In the genomic region with DNA sequence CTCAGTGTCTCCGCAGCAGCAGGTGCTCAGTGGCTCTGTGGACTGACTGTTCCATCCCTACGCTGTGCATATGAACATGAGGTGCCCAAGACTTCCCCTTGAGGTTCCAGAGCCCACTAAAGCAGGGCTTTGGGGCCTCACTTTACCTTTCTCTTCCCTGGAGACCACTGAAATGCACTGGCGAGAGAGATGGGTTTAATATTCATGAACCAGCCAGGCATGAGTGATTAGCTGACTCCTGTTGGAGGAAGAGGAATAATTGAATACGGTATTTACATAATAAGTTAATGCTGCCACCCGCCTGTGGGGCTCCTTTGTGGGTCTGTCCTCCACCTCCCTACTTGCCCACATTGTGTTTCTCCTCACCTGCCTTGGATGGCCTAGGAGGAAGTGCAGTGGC, we compare ENCODE assay signal across 21 cellular contexts.
DNase-seq lines count a peak whose midpoint lies in the region; ATAC-seq and TF ChIP-seq lines count a peak whose summit lies in the region.
"Had no signal": no experiment of that assay in that cellular context is flagged by ENCODE, and none has a peak within 500 bp of the region (broad histone marks: within the 10 kb centered on the region; RNA-seq: fewer than 3 reads in every experiment).

No MANE protein-coding gene starts in this region.

- no peak overlapping the region for H3K4me3 ChIP-seq in A673 (ENCODE audit: low read depth, low read length, poor library complexity, severe bottlenecking)
- H3K4me3 ChIP-seq: A549, BLaER1, GM23248 had no signal

- H3K9me3 ChIP-seq in A673 (ENCODE audit: low read depth, low read length, poor library complexity, severe bottlenecking), result no peaks in the 10 kb centered on the region
- H3K9me3 ChIP-seq: A549, BLaER1, Caco-2 had no signal

- CTCF ChIA-PET in A673 (lab: Charles Lee), result no interaction called here
- CTCF ChIA-PET in activated CD4-positive, alpha-beta T cell treated with anti-CD3 and anti-CD28 coated beads, Interleukin-2, amount 10 ng/mL, durations not matched to agents 7 days and 5 days (lab: Charles Lee), result interaction anchor here (1.7 kb wide), 1 partner anchor 13 kb away, joined by 4 read pairs; no protein-coding TSS in a partner anchor

- H3K36me3 Mint-ChIP-seq in activated T-helper 17 cell treated with anti-CD3 and anti-CD28 coated beads, Interleukin-2, amount 50 U/mL, for 72 hours (ENCODE audit: low read depth), result no peaks in the 10 kb centered on the region
- no peaks in the 10 kb centered on the region for H3K36me3 Mint-ChIP-seq in stimulated activated effector memory CD8-positive, alpha-beta T cell treated with anti-CD3 and anti-CD28 coated beads, Interleukin-12 subunit alpha, Interleukin-12 subunit beta, amount 100 ng/mL, for 72 hours
- H3K36me3 Mint-ChIP-seq in activated CD4-positive, alpha-beta T cell treated with anti-CD3 and anti-CD28 coated beads, Interleukin-2, amount 10 ng/mL, durations not matched to agents 7 days and 5 days (ENCODE audit: low read depth), result no peaks in the 10 kb centered on the region
- H3K36me3 Mint-ChIP-seq: CD4-positive, CD25-positive, alpha-beta regulatory T cell; CD8-positive, alpha-beta T cell had no signal

- peak; percentile 39 for DNase-seq in A673 (ENCODE audit: low spot score)
- peak; percentile 74 to 86 for DNase-seq in NCI-H526 (lab: John Stamatoyannopoulos, UW)
- DNase-seq in stimulated activated effector memory CD8-positive, alpha-beta T cell treated with anti-CD3 and anti-CD28 coated beads, Interleukin-12 subunit alpha, Interleukin-12 subunit beta, amount 100 ng/mL, for 72 hours (ENCODE audit: low spot score in 2 of 2), result no peak
- DNase-seq in erythroblast (lab: John Stamatoyannopoulos, UW), result no peak
- no peak for DNase-seq in NCI-H1436 (lab: John Stamatoyannopoulos, UW)
- no peak for DNase-seq in activated CD4-positive, alpha-beta T cell treated with anti-CD3 and anti-CD28 coated beads, Interleukin-2, amount 10 ng/mL, durations not matched to agents 7 days and 5 days
- DNase-seq: 8988T; Caco-2; CD4-positive, CD25-positive, alpha-beta regulatory T cell; CD8-positive, alpha-beta T cell; DMS53; DMS79 treated with DMSO at 0.1 percent for 48 hours; GF-D8; GM23248; H7 had no signal

- no TSS peak for BruUV-seq in A673 (replicated peaks; lab: Mats Ljungman, UMichigan)

- no peaks in the 10 kb centered on the region for H3K4me1 Mint-ChIP-seq in activated T-helper 17 cell treated with anti-CD3 and anti-CD28 coated beads, Interleukin-2, amount 50 U/mL, for 72 hours
- H3K4me1 Mint-ChIP-seq in stimulated activated effector memory CD8-positive, alpha-beta T cell treated with anti-CD3 and anti-CD28 coated beads, Interleukin-12 subunit alpha, Interleukin-12 subunit beta, amount 100 ng/mL, for 72 hours, result peaks cover 15% of the 10 kb centered on the region
- no peaks in the 10 kb centered on the region for H3K4me1 Mint-ChIP-seq in activated CD4-positive, alpha-beta T cell treated with anti-CD3 and anti-CD28 coated beads, Interleukin-2, amount 10 ng/mL, durations not matched to agents 7 days and 5 days
- H3K4me1 Mint-ChIP-seq: B cell; CD4-positive, CD25-positive, alpha-beta regulatory T cell had no signal

- ATAC-seq in activated T-helper 17 cell treated with anti-CD3 and anti-CD28 coated beads, Interleukin-2, amount 50 U/mL, for 72 hours (replicated peaks), result no peak
- no peak for ATAC-seq in stimulated activated effector memory CD8-positive, alpha-beta T cell treated with anti-CD3 and anti-CD28 coated beads, Interleukin-12 subunit alpha, Interleukin-12 subunit beta, amount 100 ng/mL, for 72 hours
- ATAC-seq: A549; CD8-positive, alpha-beta T cell; HCT116 had no signal

- H3K27ac Mint-ChIP-seq in activated T-helper 17 cell treated with anti-CD3 and anti-CD28 coated beads, Interleukin-2, amount 50 U/mL, for 72 hours, result peak overlapping the region; percentile 43
- peak overlapping the region; percentile 80 for H3K27ac Mint-ChIP-seq in stimulated activated effector memory CD8-positive, alpha-beta T cell treated with anti-CD3 and anti-CD28 coated beads, Interleukin-12 subunit alpha, Interleukin-12 subunit beta, amount 100 ng/mL, for 72 hours
- no peak overlapping the region for H3K27ac Mint-ChIP-seq in activated CD4-positive, alpha-beta T cell treated with anti-CD3 and anti-CD28 coated beads, Interleukin-2, amount 10 ng/mL, durations not matched to agents 7 days and 5 days
- H3K27ac Mint-ChIP-seq: CD4-positive, CD25-positive, alpha-beta regulatory T cell; CD8-positive, alpha-beta T cell had no signal

- peaks cover 4% of the 10 kb centered on the region for H3K27me3 Mint-ChIP-seq in activated T-helper 17 cell treated with anti-CD3 and anti-CD28 coated beads, Interleukin-2, amount 50 U/mL, for 72 hours
- H3K27me3 Mint-ChIP-seq in activated CD4-positive, alpha-beta T cell treated with anti-CD3 and anti-CD28 coated beads, Interleukin-2, amount 10 ng/mL, durations not matched to agents 7 days and 5 days, result no peaks in the 10 kb centered on the region

- TF ChIP-seq CTCF in A673 (conservative IDR thresholded peaks at IDR 0.05; ENCODE audit: low read depth, low read length), result no peak

- peaks cover 9% of the 10 kb centered on the region for H3K4me1 ChIP-seq in A673 (ENCODE audit: insufficient read depth, low read length, poor library complexity, severe bottlenecking)
- H3K4me1 ChIP-seq: A549, BLaER1, Caco-2 had no signal

- POLR2A ChIA-PET in A673 (lab: Charles Lee; ENCODE audit: low non-redundant PET), result no interaction called here
- POLR2A ChIA-PET in activated CD4-positive, alpha-beta T cell treated with anti-CD3 and anti-CD28 coated beads, Interleukin-2, amount 10 ng/mL, durations not matched to agents 7 days and 5 days (lab: Charles Lee), result no interaction called here

- no peak overlapping the region for H3K27ac ChIP-seq in A673 (ENCODE audit: low read depth, low read length, poor library complexity, severe bottlenecking)
- H3K27ac ChIP-seq: A549, BLaER1, C4-2B, GM23248 had no signal

- H3K9me3 Mint-ChIP-seq in activated T-helper 17 cell treated with anti-CD3 and anti-CD28 coated beads, Interleukin-2, amount 50 U/mL, for 72 hours, result no peaks in the 10 kb centered on the region
- no peaks in the 10 kb centered on the region for H3K9me3 Mint-ChIP-seq in stimulated activated effector memory CD8-positive, alpha-beta T cell treated with anti-CD3 and anti-CD28 coated beads, Interleukin-12 subunit alpha, Interleukin-12 subunit beta, amount 100 ng/mL, for 72 hours
- H3K9me3 Mint-ChIP-seq in activated CD4-positive, alpha-beta T cell treated with anti-CD3 and anti-CD28 coated beads, Interleukin-2, amount 10 ng/mL, durations not matched to agents 7 days and 5 days, result no peaks in the 10 kb centered on the region
- H3K9me3 Mint-ChIP-seq: CD4-positive, CD25-positive, alpha-beta regulatory T cell; CD8-positive, alpha-beta T cell had no signal

- no peaks in the 10 kb centered on the region for H3K27me3 ChIP-seq in A673 (replicated peaks; ENCODE audit: insufficient read depth, low read depth, low read length, poor library complexity)

- intact Hi-C loops in A673 (cut with micrococcal nuclease; ENCODE audit: unreplicated experiment), result no loop called here

- H3K36me3 ChIP-seq in A673 (ENCODE audit: insufficient read depth, low read length, poor library complexity, severe bottlenecking), result no peaks in the 10 kb centered on the region
- H3K36me3 ChIP-seq: BLaER1 had no signal

- no peak for TF ChIP-seq POLR2A in erythroblast (IDR thresholded peaks at IDR 0.05; ENCODE audit: low read length)

- no peak overlapping the region for H3K4me3 Mint-ChIP-seq in activated T-helper 17 cell treated with anti-CD3 and anti-CD28 coated beads, Interleukin-2, amount 50 U/mL, for 72 hours
- H3K4me3 Mint-ChIP-seq in stimulated activated effector memory CD8-positive, alpha-beta T cell treated with anti-CD3 and anti-CD28 coated beads, Interleukin-12 subunit alpha, Interleukin-12 subunit beta, amount 100 ng/mL, for 72 hours, result no peak overlapping the region
- no peak overlapping the region for H3K4me3 Mint-ChIP-seq in activated CD4-positive, alpha-beta T cell treated with anti-CD3 and anti-CD28 coated beads, Interleukin-2, amount 10 ng/mL, durations not matched to agents 7 days and 5 days
- H3K4me3 Mint-ChIP-seq: B cell; CD4-positive, CD25-positive, alpha-beta regulatory T cell; CD8-positive, alpha-beta T cell had no signal

Comparison
In these comparisons a context has a peak if more than half of its experiments do, and no peak if none do; other contexts are left out.
1. DNase-seq: peak in A673 (single experiment) and NCI-H526 (2 of 2); none in stimulated activated effector memory CD8-positive, alpha-beta T cell treated with anti-CD3 and anti-CD28 coated beads, Interleukin-12 subunit alpha, Interleukin-12 subunit beta, amount 100 ng/mL, for 72 hours (0 of 2), erythroblast (0 of 2), NCI-H1436 (single experiment) and activated CD4-positive, alpha-beta T cell treated with anti-CD3 and anti-CD28 coated beads, Interleukin-2, amount 10 ng/mL, durations not matched to agents 7 days and 5 days (single experiment).